Comparison of ENCODE assay signal across 8 cellular contexts in genomic region chr19:42241279-42241678, GRCh38. TPM values are rescaled to one million over a fixed set of nuclear protein-coding genes. Genes with fewer than 3 reads are reported as not detected.
DNase-seq lines count a peak whose midpoint lies in the region; ATAC-seq and TF ChIP-seq lines count a peak whose summit lies in the region.

No MANE protein-coding gene starts in this region.

- CTCF ChIA-PET in AG04449 (lab: Yijun Ruan, JAX), result interaction anchor here (1.8 to 14.9 kb wide), 7 partner anchors 12 to 129 kb away, joined by 3 to 258 read pairs (median 33); partner anchors contain the start of gene POU2F2

- H3K27me3 Mint-ChIP-seq in naive B cell, result no peaks in the 10 kb centered on the region

- no peaks in the 10 kb centered on the region for H3K9me3 Mint-ChIP-seq in naive B cell

- intact Hi-C loops in colonic mucosa (cut with DNase I), result no loop called here

- peak overlapping the region in 4 of 6 donors; percentile 29 to 92 (median 87) for H3K27ac Mint-ChIP-seq in naive B cell

- POLR2A ChIA-PET in AG04449 (lab: Yijun Ruan, JAX), result interaction anchor here (0.7 to 1.1 kb wide), 3 partner anchors 8 to 151 kb away, joined by 3 to 4 read pairs (median 4); no protein-coding TSS in a partner anchor

- TF ChIP-seq CTCF in AG04449 (IDR thresholded peaks at IDR 0.05; ENCODE audit: insufficient read depth, low read length, missing control alignments), result no peak
- no peak for TF ChIP-seq CTCF in colonic mucosa (IDR thresholded peaks at IDR 0.05)

- H3K4me3 ChIP-seq in AG04449 (ENCODE audit: low read depth, low read length), result peak overlapping the region; percentile 86
- H3K4me3 ChIP-seq in Jurkat, Clone E6-1 (ENCODE audit: low read length), result peak overlapping the region; percentile 97
- peak overlapping the region; percentile 88 for H3K4me3 ChIP-seq in colonic mucosa

- ATAC-seq in naive B cell (ENCODE audit: low read depth in 2 of 2) (no peak), HG03280 (IDR thresholded peaks at IDR 0.05; ENCODE audit: unreplicated experiment) (no peak)

- H3K4me1 ChIP-seq in colonic mucosa, result peaks cover 12% of the 10 kb centered on the region

- peak overlapping the region; percentile 38 to 98 (median 85) for H3K4me3 Mint-ChIP-seq in naive B cell

- H3K36me3 Mint-ChIP-seq in naive B cell, result no peaks in the 10 kb centered on the region

- DNase-seq in AG04449 (ENCODE audit: low read depth, low spot score) (no peak), colonic mucosa (no peak), naive B cell (no peak), AML-193 (lab: John Stamatoyannopoulos, UW) (no peak), NCI-H774 (lab: John Stamatoyannopoulos, UW) (no peak), G401 (ENCODE audit: low spot score) (no peak)
- no peak for DNase-seq in Jurkat, Clone E6-1 (ENCODE audit: low read depth, low spot score)

- no peaks in the 10 kb centered on the region for H3K9me3 ChIP-seq in colonic mucosa

- in situ Hi-C loops in G401 (cut with HindIII; ENCODE audit: low sequenced_read_pairs), result no loop called here

- peaks cover 47 to 60% (median 53%) of the 10 kb centered on the region in 3 donors for H3K4me1 Mint-ChIP-seq in naive B cell

- no peaks in the 10 kb centered on the region for H3K27me3 ChIP-seq in colonic mucosa

- H3K9ac ChIP-seq in colonic mucosa (ENCODE audit: low read depth in 2 of 2, low read length in 2 of 2), result peak overlapping the region; percentile 84 to 86

- no peaks in the 10 kb centered on the region for H3K36me3 ChIP-seq in colonic mucosa

- no peak overlapping the region for H3K27ac ChIP-seq in colonic mucosa

RNA-seq across cellular contexts. Expression of gene GSK3A, which starts 1.1 kb away (rescaled TPM):
- 64.2 TPM for polyA plus RNA-seq in Jurkat, Clone E6-1 (2012; ENCODE audit: insufficient read depth, insufficient read length)
- total RNA-seq in colonic mucosa, result 10 to 100 TPM; 47.8 to 51.8 TPM
- 10 to 100 TPM; 11.7 to 30.9 (median 18.3) TPM for polyA plus RNA-seq in naive B cell (ENCODE audit: low read depth in 6 of 6)
- 30.0 and 37.1 TPM in 2 replicates for total RNA-seq in G401 (2014; rRNA removed; shearing (Covaris generic))

RNA-seq across cellular contexts. Expression of gene ERF, which starts 13.6 kb away (rescaled TPM):
- polyA plus RNA-seq in Jurkat, Clone E6-1 (2012; ENCODE audit: insufficient read depth, insufficient read length), result 28.7 TPM
- 10 to 100 TPM; 46.7 to 57.3 TPM for total RNA-seq in colonic mucosa
- 1 to 10 TPM in 5 of 6 donors, under 1 TPM in 1; 0.68 to 8.2 (median 3.8) TPM for polyA plus RNA-seq in naive B cell (ENCODE audit: low read depth in 6 of 6)
- 157 and 165 TPM in 2 replicates for total RNA-seq in G401 (2014; rRNA removed; shearing (Covaris generic))

RNA-seq across cellular contexts. Expression of gene ZNF526, which starts 21.2 kb away (rescaled TPM):
- 9.9 TPM for polyA plus RNA-seq in Jurkat, Clone E6-1 (2012; ENCODE audit: insufficient read depth, insufficient read length)
- total RNA-seq in colonic mucosa, result 10 to 100 TPM in 1 of 2 donors, 1 to 10 TPM in 1; 9.3 to 12.8 TPM
- 1 to 10 TPM in 5 of 6 donors, not detected in 1; 4.0 to 8.6 (median 5.1) TPM for polyA plus RNA-seq in naive B cell (ENCODE audit: low read depth in 6 of 6)
- total RNA-seq in G401 (2014; rRNA removed; shearing (Covaris generic)), result 7.9 and 13.6 TPM in 2 replicates

RNA-seq across cellular contexts. Expression of gene DEDD2, which starts 23.8 kb away (rescaled TPM):
- 37.5 TPM for polyA plus RNA-seq in Jurkat, Clone E6-1 (2012; ENCODE audit: insufficient read depth, insufficient read length)
- total RNA-seq in colonic mucosa, result 10 to 100 TPM; 27.0 to 33.8 TPM
- polyA plus RNA-seq in naive B cell (ENCODE audit: low read depth in 6 of 6), result 100 to 1,000 TPM; 127 to 150 (median 140) TPM
- total RNA-seq in G401 (2014; rRNA removed; shearing (Covaris generic)), result 41.1 and 52.0 TPM in 2 replicates

RNA-seq across cellular contexts. Expression of gene CIC, which starts 27.8 kb away (rescaled TPM):
- 33.3 TPM for polyA plus RNA-seq in Jurkat, Clone E6-1 (2012; ENCODE audit: insufficient read depth, insufficient read length)
- 10 to 100 TPM; 47.8 to 54.6 TPM for total RNA-seq in colonic mucosa
- polyA plus RNA-seq in naive B cell (ENCODE audit: low read depth in 6 of 6), result 1 to 10 TPM in 5 of 6 donors, under 1 TPM in 1; 0.05 to 5.3 (median 2.1) TPM
- 14.3 and 21.2 TPM in 2 replicates for total RNA-seq in G401 (2014; rRNA removed; shearing (Covaris generic))
